34 cellular contexts compared by ENCODE assay signal in the genomic region with DNA sequence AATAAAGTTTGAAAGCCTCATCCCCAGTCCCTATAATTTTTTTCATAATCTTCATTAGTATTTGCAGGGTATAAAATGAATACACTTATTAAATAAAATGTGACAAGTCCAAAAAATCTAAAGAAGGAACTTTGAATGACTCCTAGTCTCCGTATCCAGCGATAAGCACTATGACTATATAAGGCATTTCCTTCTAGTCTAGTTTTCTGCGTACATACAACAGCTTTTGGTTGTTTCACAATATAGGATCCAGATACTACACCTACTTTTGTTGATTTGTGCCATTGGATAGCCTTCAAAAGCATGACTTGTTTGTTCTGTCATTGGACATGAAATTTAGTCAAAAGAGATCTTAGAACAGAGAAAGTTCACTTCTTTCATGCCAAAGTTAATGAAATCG.
"Had no signal": no experiment of that assay in that cellular context is flagged by ENCODE, and none has a peak within 500 bp of the region (broad histone marks: within the 10 kb centered on the region; RNA-seq: fewer than 3 reads in every experiment).

No MANE protein-coding gene starts in this region.

- H3K4me3 ChIP-seq: MG63 had no signal

- H3K9me3 ChIP-seq: MG63 had no signal

- DNase-seq: Karpas-422, Kasumi-1, MG63, MM.1S, MV-4-11, NCI-H1048, NCI-H1092, NCI-H1092 treated with DMSO at 0.1 percent for 48 hours, NCI-H1105, NCI-H1105 treated with DMSO at 0.1 percent for 48 hours, NCI-H1417, NCI-H1417 treated with DMSO at 0.1 percent for 48 hours, NCI-H1436, NCI-H1436 treated with DMSO at 0.1 percent for 48 hours, NCI-H146, NCI-H1694, NCI-H1694 treated with DMSO at 0.1 percent for 48 hours, NCI-H187, NCI-H187 treated with DMSO at 0.1 percent for 48 hours, NCI-H1930, NCI-H2029, NCI-H2029 treated with DMSO at 0.1 percent for 48 hours, NCI-H2081, NCI-H2081 treated with DMSO at 0.1 percent for 48 hours, NCI-H2107, NCI-H2171, NCI-H2171 treated with DMSO at 0.1 percent for 48 hours, NCI-H2227 treated with DMSO at 0.1 percent for 48 hours, NCI-H226, NCI-H345, NCI-H446, NCI-H446 treated with DMSO at 0.1 percent for 48 hours, NCI-H510A, NCI-H510A treated with DMSO at 0.1 percent for 48 hours had no signal

- H3K36me3 ChIP-seq: MG63 had no signal

- H3K27me3 ChIP-seq: MG63 had no signal
